ENCODE assay signal across 21 cellular contexts in the genomic region with DNA sequence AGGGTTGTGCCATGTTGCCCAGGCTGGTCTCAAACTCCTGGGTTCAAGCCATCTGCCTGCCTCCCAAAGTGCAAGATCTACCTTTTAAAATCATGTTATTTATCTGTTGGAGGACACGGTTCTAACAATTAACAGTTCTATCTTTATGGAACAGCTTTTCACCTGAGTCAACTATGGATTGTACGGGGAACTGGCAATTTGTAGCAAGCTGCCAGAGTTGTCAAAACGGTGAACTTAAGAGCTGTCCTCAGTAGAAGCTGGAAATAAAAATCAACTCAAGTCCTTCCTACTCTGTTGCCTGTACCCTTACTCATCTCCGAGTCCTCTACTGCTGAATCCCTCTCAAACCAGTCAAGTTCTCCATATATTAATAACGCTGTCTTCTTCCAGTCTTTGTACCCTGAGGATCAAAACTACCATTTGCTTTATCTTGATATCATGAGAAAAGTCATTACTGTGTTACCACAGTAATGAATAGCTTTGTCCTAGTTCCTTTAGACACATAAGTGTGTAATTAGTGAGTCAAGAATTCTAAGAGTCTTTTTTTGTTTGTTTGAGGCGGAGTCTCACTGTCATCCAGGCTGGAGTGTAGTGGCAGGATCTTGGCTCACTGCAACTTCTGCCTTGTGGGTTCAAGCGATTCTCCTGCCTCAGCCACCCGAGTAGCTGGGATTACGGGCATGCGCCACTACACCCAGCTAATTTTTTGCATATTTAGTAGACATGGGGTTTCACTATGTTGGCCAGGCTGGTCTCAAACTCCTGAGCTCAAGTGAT. TPM values are rescaled to one million over a fixed set of nuclear protein-coding genes. Genes with fewer than 3 reads are reported as not detected.
DNase-seq lines count a peak whose midpoint lies in the region; ATAC-seq and TF ChIP-seq lines count a peak whose summit lies in the region.
"Had no signal": no experiment of that assay in that cellular context is flagged by ENCODE, and none has a peak within 500 bp of the region (broad histone marks: within the 10 kb centered on the region; RNA-seq: fewer than 3 reads in every experiment).

No MANE protein-coding gene starts in this region.

- no peak overlapping the region for H3K4ac ChIP-seq in mesendoderm (ENCODE audit: low read depth, low read length)

- H3K56ac ChIP-seq in mesendoderm (ENCODE audit: low read length): no peak overlapping the region

- no peak overlapping the region for H3K9ac ChIP-seq in mesendoderm (ENCODE audit: low read length)
- H3K9ac ChIP-seq: KMS-11 had no signal

- no peaks in the 10 kb centered on the region for H3K27me3 ChIP-seq in mesendoderm (ENCODE audit: insufficient read depth, low read length, poor library complexity)
- H3K27me3 ChIP-seq: adrenal gland, sigmoid colon had no signal

- H2BK5ac ChIP-seq in mesendoderm (ENCODE audit: low read length): no peak overlapping the region

- no peak overlapping the region for H3K4me3 Mint-ChIP-seq in activated T-cell treated with anti-CD3 and anti-CD28 coated beads, Interleukin-2, amount 50 U/mL, for 72 hours
- no peak overlapping the region for H3K4me3 Mint-ChIP-seq in T-cell
- no peak overlapping the region for H3K4me3 Mint-ChIP-seq in progenitor cell of endocrine pancreas (ENCODE audit: low read depth)
- H3K4me3 Mint-ChIP-seq: H9, mesothelial cell of epicardium had no signal

- no peak overlapping the region for H4K5ac ChIP-seq in mesendoderm (ENCODE audit: low read length)

- peaks cover 9 to 17% of the 10 kb centered on the region in 2 donors for H3K36me3 Mint-ChIP-seq in activated T-cell treated with anti-CD3 and anti-CD28 coated beads, Interleukin-2, amount 50 U/mL, for 72 hours (ENCODE audit: insufficient read depth in 2 of 2)
- H3K36me3 Mint-ChIP-seq in T-cell (peaks cover 57% of the 10 kb centered on the region), progenitor cell of endocrine pancreas (ENCODE audit: insufficient read depth) (peaks cover 25% of the 10 kb centered on the region)

- H4K8ac ChIP-seq in mesendoderm (ENCODE audit: low read depth, low read length): no peak overlapping the region

- no peak overlapping the region for H2AK5ac ChIP-seq in mesendoderm (ENCODE audit: low read length)

- H3K27ac ChIP-seq in mesendoderm (ENCODE audit: low read depth, low read length): no peak overlapping the region
- H3K27ac ChIP-seq: adrenal gland, coronary artery, KMS-11, sigmoid colon had no signal

- H3K27me3 Mint-ChIP-seq in activated T-cell treated with anti-CD3 and anti-CD28 coated beads, Interleukin-2, amount 50 U/mL, for 72 hours (ENCODE audit: low read depth): no peaks in the 10 kb centered on the region
- H3K27me3 Mint-ChIP-seq in T-cell (no peaks in the 10 kb centered on the region), progenitor cell of endocrine pancreas (no peaks in the 10 kb centered on the region)

- H3K4me1 Mint-ChIP-seq in activated T-cell treated with anti-CD3 and anti-CD28 coated beads, Interleukin-2, amount 50 U/mL, for 72 hours (ENCODE audit: low read depth): no peaks in the 10 kb centered on the region
- peaks cover 5 to 12% (median 8%) of the 10 kb centered on the region in 3 donors for H3K4me1 Mint-ChIP-seq in T-cell
- peaks cover 11% of the 10 kb centered on the region for H3K4me1 Mint-ChIP-seq in progenitor cell of endocrine pancreas (ENCODE audit: low read depth)
- H3K4me1 Mint-ChIP-seq: mesothelial cell of epicardium had no signal

- no peak for DNase-seq in activated T-cell treated with anti-CD3 and anti-CD28 coated beads, Interleukin-2, amount 50 U/mL, for 72 hours
- no peak for DNase-seq in activated T-cell treated with anti-CD3 and anti-CD28 coated beads, Interleukin-2, amount 50 U/mL, for 48 hours
- DNase-seq in T-cell: no peak
- DNase-seq in epithelial cell of esophagus (ENCODE audit: low read depth): peak; percentile 37
- no peak for DNase-seq in progenitor cell of endocrine pancreas (ENCODE audit: low spot score, unreplicated experiment)
- DNase-seq in mesendoderm: no peak
- DNase-seq in NCI-H2029 (lab: John Stamatoyannopoulos, UW): no peak
- DNase-seq: activated CD4-positive, CD25-positive, alpha-beta regulatory T cell treated with anti-CD3 and anti-CD28 coated beads, Interleukin-2, amount 50 U/mL, for 72 hours; adrenal gland; H9; MV-4-11; NCI-H526; posterior cingulate gyrus; sigmoid colon; stimulated activated CD8-positive, alpha-beta memory T cell treated with anti-CD3 and anti-CD28 coated beads, Interleukin-4, amount 100 ng/mL, for 48 hours had no signal

- no peaks in the 10 kb centered on the region for H3K9me3 Mint-ChIP-seq in activated T-cell treated with anti-CD3 and anti-CD28 coated beads, Interleukin-2, amount 50 U/mL, for 72 hours
- H3K9me3 Mint-ChIP-seq in T-cell (no peaks in the 10 kb centered on the region), progenitor cell of endocrine pancreas (ENCODE audit: low read depth) (no peaks in the 10 kb centered on the region)
- H3K9me3 Mint-ChIP-seq: activated T-helper 2 cell treated with anti-CD3 and anti-CD28 coated beads, Interferon-gamma antibody, Interleukin-2, Interleukin-4, amounts not matched to agents 10 μg/mL and 5 μg/mL and 100 μg/mL, durations not matched to agents 14 hours and 24 hours and 36 hours; H9; mesothelial cell of epicardium had no signal

- TF ChIP-seq CTCF in epithelial cell of esophagus (IDR thresholded peaks at IDR 0.05; ENCODE audit: insufficient read depth, low read depth, low read length, missing control alignments): no peak
- TF ChIP-seq CTCF in progenitor cell of endocrine pancreas (IDR thresholded peaks at IDR 0.05; ENCODE audit: unreplicated experiment): no peak

- no peaks in the 10 kb centered on the region for H3K79me2 ChIP-seq in mesendoderm (ENCODE audit: control insufficient read depth, insufficient read depth, low read length)

- H2BK15ac ChIP-seq in mesendoderm (replicated peaks; ENCODE audit: low read depth): no peak overlapping the region

- H3K4me3 ChIP-seq in epithelial cell of esophagus (ENCODE audit: low read length) (no peak overlapping the region), mesendoderm (ENCODE audit: low read length) (no peak overlapping the region)
- H3K4me3 ChIP-seq: adrenal gland, coronary artery, sigmoid colon had no signal

- peak overlapping the region; percentile 33 for H3K27ac Mint-ChIP-seq in activated T-cell treated with anti-CD3 and anti-CD28 coated beads, Interleukin-2, amount 50 U/mL, for 72 hours
- H3K27ac Mint-ChIP-seq in T-cell (peak overlapping the region; percentile 14 to 60), progenitor cell of endocrine pancreas (peak overlapping the region; percentile 1)
- H3K27ac Mint-ChIP-seq: activated T-helper 2 cell treated with anti-CD3 and anti-CD28 coated beads, Interferon-gamma antibody, Interleukin-2, Interleukin-4, amounts not matched to agents 10 μg/mL and 5 μg/mL and 100 μg/mL, durations not matched to agents 14 hours and 24 hours and 36 hours; mesothelial cell of epicardium had no signal

- ATAC-seq in activated T-cell treated with anti-CD3 and anti-CD28 coated beads, Interleukin-2, amount 50 U/mL, for 72 hours (replicated peaks in 1 of 2): no peak
- ATAC-seq in T-cell (replicated peaks in 1 of 4): no peak
- ATAC-seq in GM19395 (IDR thresholded peaks at IDR 0.05; ENCODE audit: unreplicated experiment): no peak
- ATAC-seq: Right ventricle myocardium inferior had no signal

- H3K4me1 ChIP-seq in mesendoderm (ENCODE audit: control insufficient read depth, low read depth, low read length): no peaks in the 10 kb centered on the region

- H3K79me1 ChIP-seq in mesendoderm (ENCODE audit: low read length): no peaks in the 10 kb centered on the region

- CTCF ChIA-PET in T-cell (lab: Charles Lee): no interaction called here

- H3K23ac ChIP-seq in mesendoderm (ENCODE audit: low read length): no peak overlapping the region

- no peak overlapping the region for H2BK120ac ChIP-seq in mesendoderm (ENCODE audit: low read depth, low read length)

- H3K4me2 ChIP-seq in mesendoderm (ENCODE audit: low read length): no peak overlapping the region
- H3K4me2 ChIP-seq: KMS-11 had no signal

- POLR2A ChIA-PET in T-cell (lab: Charles Lee): interaction anchor here (0.7 to 3.7 kb wide), 3 partner anchors 15 to 28 kb away, joined by 3 to 13 read pairs (median 3); a partner anchor contains a TSS

- WGBS in mesendoderm (ENCODE audit: extremely low coverage, insufficient coverage, low lambda C conversion rate): no CpG with 5 or more reads among the region's 10 CpGs

- H3K18ac ChIP-seq in mesendoderm (ENCODE audit: low read length): no peak overlapping the region

- no peaks in the 10 kb centered on the region for H3K36me3 ChIP-seq in mesendoderm (ENCODE audit: control insufficient read depth, insufficient read depth, low read length)

RNA-seq across cellular contexts. Expression of a gene that starts 28.2 kb away (rescaled TPM):
- total RNA-seq in activated T-cell treated with anti-CD3 and anti-CD28 coated beads, Interleukin-2, amount 50 U/mL, for 72 hours: 10 to 100 TPM; 41.1 to 58.0 TPM
- total RNA-seq in T-cell (100 to 1,000 TPM in 2 of 5 donors, 10 to 100 TPM in 3; 78.6 to 211 (median 92.0) TPM), progenitor cell of endocrine pancreas (52.5 and 53.0 TPM in 2 replicates)
- polyA plus RNA-seq in mesendoderm (2013, experiment 1 of 2): 8.8 TPM
- polyA plus RNA-seq in mesendoderm (2013, experiment 2 of 2): 9.2 TPM
